In the genomic region with DNA sequence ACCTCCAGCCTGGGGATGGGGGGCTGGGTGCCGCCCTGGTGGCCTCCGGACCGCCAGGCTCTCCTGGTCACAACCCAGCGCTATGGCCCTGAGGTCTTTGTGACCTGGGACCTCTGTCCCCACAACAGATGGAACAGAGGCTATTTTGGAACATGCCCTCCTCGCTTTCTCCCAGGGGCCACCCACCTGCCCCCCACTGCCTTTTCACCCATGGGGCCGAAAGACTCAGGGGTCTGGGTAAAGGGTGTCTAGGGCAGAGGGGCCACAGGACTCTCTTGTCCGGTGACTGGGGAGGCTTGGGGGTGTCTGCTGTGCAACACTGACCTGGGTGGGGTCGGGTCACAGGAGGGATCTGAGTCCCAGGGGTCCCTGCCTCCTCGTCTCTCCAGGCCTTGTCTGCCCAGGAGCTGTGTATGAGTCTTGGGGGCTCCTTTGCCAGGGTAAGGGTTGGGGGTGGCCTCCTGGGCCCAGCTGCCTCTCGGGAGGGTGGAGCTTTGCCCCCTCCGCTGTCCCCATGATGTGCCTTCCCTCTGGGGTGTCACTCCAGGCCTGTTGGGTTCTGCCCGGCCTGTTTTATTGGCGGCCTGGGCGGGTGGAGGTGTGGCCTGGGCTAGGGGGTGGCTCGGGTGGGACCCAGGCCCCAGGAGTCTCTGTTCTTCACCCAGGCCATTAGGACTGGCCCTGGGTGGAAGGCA, we compare ENCODE assay signal across 1 cellular context.
TF ChIP-seq lines count a peak whose summit lies in the region.

No MANE protein-coding gene starts in this region.

TF ChIP-seq in GM12878, 131 proteins besides CTCF, POLR2A, EP300 and RAD21:
- TF ChIP-seq PKNOX1 (IDR thresholded peaks at IDR 0.05) (peak; percentile 74), ZNF217 (IDR thresholded peaks at IDR 0.05) (no peak), DPF2 (IDR thresholded peaks at IDR 0.05) (0 out of 2 replicates have a peak, but pooled peaks have one; percentile 5), NR2C2 (IDR thresholded peaks at IDR 0.05; ENCODE audit: borderline replicate concordance, control insufficient read depth, insufficient read length, low read depth) (no peak), PBX3 (IDR thresholded peaks at IDR 0.05; ENCODE audit: insufficient replicate concordance, low read depth, low read length) (peak; percentile 66), MEF2B (IDR thresholded peaks at IDR 0.05; ENCODE audit: partially characterized antibody, poor library complexity, severe bottlenecking) (no peak), CBX5 (IDR thresholded peaks at IDR 0.05; ENCODE audit: low read depth) (no peak), BCLAF1 (IDR thresholded peaks at IDR 0.05) (no peak), POLR2AphosphoS2 (IDR thresholded peaks at IDR 0.05; ENCODE audit: low read depth, low read length) (0 out of 2 replicates have a peak, but pooled peaks have one; percentile 11)
